ENCODE assay signal across 17 cellular contexts in genomic region chr6:147782302-147782701, GRCh38.
DNase-seq lines count a peak whose midpoint lies in the region; ATAC-seq and TF ChIP-seq lines count a peak whose summit lies in the region.
"Had no signal": no experiment of that assay in that cellular context is flagged by ENCODE, and none has a peak within 500 bp of the region (broad histone marks: within the 10 kb centered on the region; RNA-seq: fewer than 3 reads in every experiment).

No MANE protein-coding gene starts in this region.

- H3K9me3 ChIP-seq in MG63: no peaks in the 10 kb centered on the region
- H3K9me3 ChIP-seq in colonic mucosa: no peaks in the 10 kb centered on the region
- H3K9me3 ChIP-seq: heart right ventricle, sigmoid colon, uterus had no signal

- H3K56ac ChIP-seq in mesendoderm (ENCODE audit: low read length): no peak overlapping the region

- no peak overlapping the region for H2BK120ac ChIP-seq in mesendoderm (ENCODE audit: low read depth, low read length)

- no peak overlapping the region for H3K4me3 Mint-ChIP-seq in WTC11
- H3K4me3 Mint-ChIP-seq: activated T-helper 1 cell treated with anti-CD3 and anti-CD28 coated beads, Interleukin-12 subunit alpha, Interleukin-12 subunit beta, Interleukin-2, Interleukin-4 antibody, amounts not matched to agents 30 ng/mL and 10 ng/mL and 1 ng/mL, durations not matched to agents 14 hours and 24 hours and 36 hours; CD14-positive monocyte; IgD-negative memory B cell had no signal

- no peak overlapping the region for H3K4me2 ChIP-seq in mesendoderm (ENCODE audit: low read length)

- no peaks in the 10 kb centered on the region for H3K27me3 ChIP-seq in MG63
- H3K27me3 ChIP-seq in brain microvascular endothelial cell (replicated peaks): no peaks in the 10 kb centered on the region
- no peaks in the 10 kb centered on the region for H3K27me3 ChIP-seq in mesendoderm (ENCODE audit: insufficient read depth, low read length, poor library complexity)
- H3K27me3 ChIP-seq in colonic mucosa: no peaks in the 10 kb centered on the region
- H3K27me3 ChIP-seq: heart right ventricle, sigmoid colon, uterus had no signal

- no peaks in the 10 kb centered on the region for H3K79me2 ChIP-seq in mesendoderm (ENCODE audit: control insufficient read depth, insufficient read depth, low read length)

- no peak overlapping the region for H2BK15ac ChIP-seq in mesendoderm (replicated peaks; ENCODE audit: low read depth)

- no peak overlapping the region for H3K23ac ChIP-seq in mesendoderm (ENCODE audit: low read length)

- no peaks in the 10 kb centered on the region; the same call in 1 of the 2 replicates for H3K27me3 Mint-ChIP-seq in WTC11 (ENCODE audit: low read depth)
- H3K27me3 Mint-ChIP-seq: IgD-negative memory B cell had no signal

- CTCF ChIA-PET in WTC11 (lab: Charles Lee): no interaction called here

- H3K79me1 ChIP-seq in mesendoderm (ENCODE audit: low read length): no peaks in the 10 kb centered on the region

- ATAC-seq in WTC11: no peak
- ATAC-seq: heart right ventricle had no signal

- H3K4me1 Mint-ChIP-seq in WTC11: no peaks in the 10 kb centered on the region
- H3K4me1 Mint-ChIP-seq: CD14-positive monocyte, IgD-negative memory B cell had no signal

- intact Hi-C loops in colonic mucosa (cut with DNase I): no loop called here

- no peak overlapping the region for H2BK5ac ChIP-seq in mesendoderm (ENCODE audit: low read length)

- H3K36me3 Mint-ChIP-seq in WTC11: no peaks in the 10 kb centered on the region
- H3K36me3 Mint-ChIP-seq: CD14-positive monocyte, IgD-negative memory B cell had no signal

- TF ChIP-seq CTCF in brain microvascular endothelial cell (IDR thresholded peaks at IDR 0.05; ENCODE audit: low read depth, low read length, missing control alignments) (no peak), WTC11 (IDR thresholded peaks at IDR 0.05) (no peak), colonic mucosa (IDR thresholded peaks at IDR 0.05) (no peak)

- H3K9me3 Mint-ChIP-seq in WTC11: no peaks in the 10 kb centered on the region
- H3K9me3 Mint-ChIP-seq: activated T-helper 1 cell treated with anti-CD3 and anti-CD28 coated beads, Interleukin-12 subunit alpha, Interleukin-12 subunit beta, Interleukin-2, Interleukin-4 antibody, amounts not matched to agents 30 ng/mL and 10 ng/mL and 1 ng/mL, durations not matched to agents 14 hours and 24 hours and 36 hours; IgD-negative memory B cell had no signal

- H3K4me3 ChIP-seq in MG63: no peak overlapping the region
- H3K4me3 ChIP-seq in brain microvascular endothelial cell (ENCODE audit: low read depth, low read length): no peak overlapping the region
- H3K4me3 ChIP-seq in mesendoderm (ENCODE audit: low read length): no peak overlapping the region
- no peak overlapping the region for H3K4me3 ChIP-seq in colonic mucosa
- H3K4me3 ChIP-seq: heart right ventricle, sigmoid colon, uterus had no signal

- peak; percentile 3 for DNase-seq in COR-L47 (lab: John Stamatoyannopoulos, UW)
- DNase-seq in MG63: peak; percentile 76
- DNase-seq in brain microvascular endothelial cell: peak; percentile 60
- DNase-seq in mesendoderm: peak; percentile 60
- no peak for DNase-seq in WTC11 (ENCODE audit: low spot score)
- no peak for DNase-seq in colonic mucosa
- DNase-seq in stimulated activated CD4-positive, alpha-beta T cell treated with anti-CD3 and anti-CD28 coated beads, Interleukin-15, amount 100 ng/mL, for 24 hours: no peak
- no peak for DNase-seq in pons (ENCODE audit: low spot score)
- DNase-seq: activated CD4-positive, CD25-positive, alpha-beta regulatory T cell; cerebellar nuclear complex; heart right ventricle; NCI-H2171 treated with DMSO at 0.1 percent for 48 hours; sigmoid colon; uterus had no signal

- no peak overlapping the region for H4K8ac ChIP-seq in mesendoderm (ENCODE audit: low read depth, low read length)

- no peak overlapping the region for H3K9ac ChIP-seq in mesendoderm (ENCODE audit: low read length)
- H3K9ac ChIP-seq in colonic mucosa (ENCODE audit: low read depth in 2 of 2, low read length in 2 of 2): no peak overlapping the region

- no CpG with 5 or more reads among the region's 3 CpGs for WGBS in mesendoderm (ENCODE audit: extremely low coverage, insufficient coverage, low lambda C conversion rate)

- no peak overlapping the region for H3K27ac Mint-ChIP-seq in WTC11
- H3K27ac Mint-ChIP-seq: activated T-helper 1 cell treated with anti-CD3 and anti-CD28 coated beads, Interleukin-12 subunit alpha, Interleukin-12 subunit beta, Interleukin-2, Interleukin-4 antibody, amounts not matched to agents 30 ng/mL and 10 ng/mL and 1 ng/mL, durations not matched to agents 14 hours and 24 hours and 36 hours; CD14-positive monocyte; IgD-negative memory B cell had no signal

- in situ Hi-C loops in brain microvascular endothelial cell (cut with HindIII; ENCODE audit: low pct_ligation_motif_present, low sequenced_read_pairs): no loop called here

- H3K27ac ChIP-seq in brain microvascular endothelial cell: no peak overlapping the region
- H3K27ac ChIP-seq in mesendoderm (ENCODE audit: low read depth, low read length): no peak overlapping the region
- no peak overlapping the region for H3K27ac ChIP-seq in colonic mucosa
- H3K27ac ChIP-seq: heart right ventricle, sigmoid colon, uterus had no signal

- no peak overlapping the region for H3K4ac ChIP-seq in mesendoderm (ENCODE audit: low read depth, low read length)

- H3K18ac ChIP-seq in mesendoderm (ENCODE audit: low read length): no peak overlapping the region

- H2AK5ac ChIP-seq in mesendoderm (ENCODE audit: low read length): no peak overlapping the region

- POLR2A ChIA-PET in WTC11 (lab: Charles Lee): no interaction called here

- no peaks in the 10 kb centered on the region for H3K4me1 ChIP-seq in mesendoderm (ENCODE audit: control insufficient read depth, low read depth, low read length)
- H3K4me1 ChIP-seq in colonic mucosa: no peaks in the 10 kb centered on the region
- H3K4me1 ChIP-seq: heart right ventricle, sigmoid colon, uterus had no signal

- no peak overlapping the region for H4K5ac ChIP-seq in mesendoderm (ENCODE audit: low read length)

- H3K36me3 ChIP-seq in MG63 (no peaks in the 10 kb centered on the region), brain microvascular endothelial cell (replicated peaks) (no peaks in the 10 kb centered on the region), mesendoderm (ENCODE audit: control insufficient read depth, insufficient read depth, low read length) (no peaks in the 10 kb centered on the region), colonic mucosa (no peaks in the 10 kb centered on the region)
- H3K36me3 ChIP-seq: heart right ventricle, sigmoid colon, uterus had no signal

TF ChIP-seq in WTC11, 78 proteins besides CTCF, POLR2A, EP300 and RAD21 (continues in another document):
- TF ChIP-seq, protein P1, sequence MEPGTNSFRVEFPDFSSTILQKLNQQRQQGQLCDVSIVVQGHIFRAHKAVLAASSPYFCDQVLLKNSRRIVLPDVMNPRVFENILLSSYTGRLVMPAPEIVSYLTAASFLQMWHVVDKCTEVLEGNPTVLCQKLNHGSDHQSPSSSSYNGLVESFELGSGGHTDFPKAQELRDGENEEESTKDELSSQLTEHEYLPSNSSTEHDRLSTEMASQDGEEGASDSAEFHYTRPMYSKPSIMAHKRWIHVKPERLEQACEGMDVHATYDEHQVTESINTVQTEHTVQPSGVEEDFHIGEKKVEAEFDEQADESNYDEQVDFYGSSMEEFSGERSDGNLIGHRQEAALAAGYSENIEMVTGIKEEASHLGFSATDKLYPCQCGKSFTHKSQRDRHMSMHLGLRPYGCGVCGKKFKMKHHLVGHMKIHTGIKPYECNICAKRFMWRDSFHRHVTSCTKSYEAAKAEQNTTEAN (CRISPR knock-in tag; IDR thresholded peaks at IDR 0.05): no peak
- TF ChIP-seq GABPB1 (CRISPR knock-in tag; IDR thresholded peaks at IDR 0.05) (no peak), MYBL2 (CRISPR knock-in tag; IDR thresholded peaks at IDR 0.05) (no peak), ZBTB21 (CRISPR knock-in tag; IDR thresholded peaks at IDR 0.05; ENCODE audit: borderline replicate concordance) (no peak), NR2C2 (CRISPR knock-in tag; IDR thresholded peaks at IDR 0.05) (no peak), NFATC4 (CRISPR knock-in tag; IDR thresholded peaks at IDR 0.05) (no peak), AFF4 (CRISPR knock-in tag; IDR thresholded peaks at IDR 0.05; ENCODE audit: borderline replicate concordance) (no peak), TEAD1 (CRISPR knock-in tag; IDR thresholded peaks at IDR 0.05) (no peak)

Comparison
In these comparisons a context has a peak if more than half of its experiments do, and no peak if none do; other contexts are left out.
1. DNase-seq: peak in COR-L47 (single experiment), MG63 (single experiment), brain microvascular endothelial cell (single experiment) and mesendoderm (single experiment); none in WTC11 (single experiment), colonic mucosa (single experiment), stimulated activated CD4-positive, alpha-beta T cell treated with anti-CD3 and anti-CD28 coated beads, Interleukin-15, amount 100 ng/mL, for 24 hours (single experiment) and pons (single experiment).